ENCODE assay signal across 10 cellular contexts in genomic region chr1:235864965-235865525, GRCh38. TPM values are rescaled to one million over a fixed set of nuclear protein-coding genes. Genes with fewer than 3 reads are reported as not detected.
DNase-seq lines count a peak whose midpoint lies in the region; ATAC-seq, FAIRE-seq and TF ChIP-seq lines count a peak whose summit lies in the region.
"Had no signal": no experiment of that assay in that cellular context is flagged by ENCODE, and none has a peak within 500 bp of the region (broad histone marks: within the 10 kb centered on the region; RNA-seq: fewer than 3 reads in every experiment).

No MANE protein-coding gene starts in this region.

- TF ChIP-seq CTCF in Peyer's patch (IDR thresholded peaks at IDR 0.05) (no peak), fibroblast of pulmonary artery (IDR thresholded peaks at IDR 0.05; ENCODE audit: low read length, missing control alignments) (no peak)

- no peaks in the 10 kb centered on the region for H3K36me3 ChIP-seq in Peyer's patch

- H3K27ac ChIP-seq in Peyer's patch, result peak overlapping the region in 3 of 4 donors; percentile 17 to 44 (median 20)
- H3K27ac ChIP-seq in skin epidermis, result peak overlapping the region in 19 of 21 experiments; percentile 8 to 99 (median 95)
- H3K27ac ChIP-seq in substantia nigra (ENCODE audit: low read depth, low read length, poor library complexity, severe bottlenecking), result no peak overlapping the region

- no peak for ATAC-seq in GM19455 (IDR thresholded peaks at IDR 0.05; ENCODE audit: unreplicated experiment)

- peak; percentile 35 for FAIRE-seq in GM18507 (lab: Jason Lieb, UNC)

- H3K27me3 ChIP-seq in Peyer's patch, result no peaks in the 10 kb centered on the region

- peaks cover 0 to 26% (median 4%) of the 10 kb centered on the region in 4 donors for H3K4me1 ChIP-seq in Peyer's patch

- DNase-seq in GM18507 (ENCODE audit: extremely low spot score, insufficient read length, low read depth) (no peak), Peyer's patch (no peak), fibroblast of pulmonary artery (ENCODE audit: low read depth) (no peak), substantia nigra (lab: John Stamatoyannopoulos, UW) (no peak), DMS 273 (lab: John Stamatoyannopoulos, UW; ENCODE audit: unreplicated experiment) (no peak), UCSD-AML1 (lab: John Stamatoyannopoulos, UW; ENCODE audit: unreplicated experiment) (no peak)
- DNase-seq: NCI-H1092 treated with DMSO at 0.1 percent for 48 hours; stimulated activated CD8-positive, alpha-beta memory T cell treated with anti-CD3 and anti-CD28 coated beads, Interleukin-4, amount 100 ng/mL, for 48 hours had no signal

- H3K4me3 ChIP-seq in Peyer's patch, result peak overlapping the region; percentile 58 to 99 (median 96)
- peak overlapping the region; percentile 80 for H3K4me3 ChIP-seq in fibroblast of pulmonary artery (replicated peaks; ENCODE audit: low read depth, low read length)
- peak overlapping the region in 6 of 7 experiments; percentile 74 to 90 (median 83) for H3K4me3 ChIP-seq in skin epidermis

- no peaks in the 10 kb centered on the region for H3K9me3 ChIP-seq in Peyer's patch

- no peak for TF ChIP-seq POLR2A in Peyer's patch (IDR thresholded peaks at IDR 0.05)

RNA-seq across cellular contexts. Expression of gene LYST, which starts 1.7 kb away (rescaled TPM):
- 10 to 100 TPM; 27.8 to 68.5 (median 35.5) TPM for total RNA-seq in Peyer's patch
